In genomic region chr19:7376151-7376852, GRCh38 we compare ENCODE assay signal across 16 cellular contexts. TPM values are rescaled to one million over a fixed set of nuclear protein-coding genes. Genes with fewer than 3 reads are reported as not detected.
DNase-seq lines count a peak whose midpoint lies in the region; ATAC-seq and TF ChIP-seq lines count a peak whose summit lies in the region.
"Had no signal": no experiment of that assay in that cellular context is flagged by ENCODE, and none has a peak within 500 bp of the region (broad histone marks: within the 10 kb centered on the region; RNA-seq: fewer than 3 reads in every experiment).

No MANE protein-coding gene starts in this region.

- H3K18ac ChIP-seq in H9 (ENCODE audit: insufficient read length, low read depth, low read length) = peak overlapping the region; percentile 29

- no peak overlapping the region for H4K91ac ChIP-seq in H9 (ENCODE audit: insufficient read length, low read depth, low read length)

- H4K5ac ChIP-seq in H9 (ENCODE audit: insufficient read length, low read depth, low read length) = no peak overlapping the region

- no peaks in the 10 kb centered on the region for H3K27me3 ChIP-seq in H9 (ENCODE audit: insufficient read depth, low read length)
- H3K27me3 ChIP-seq: sigmoid colon, uterus had no signal

- no peak overlapping the region for H2AK5ac ChIP-seq in H9 (ENCODE audit: insufficient read length, low read length)

- no peaks in the 10 kb centered on the region for H3K9me3 Mint-ChIP-seq in H9
- H3K9me3 Mint-ChIP-seq in WTC11 = no peaks in the 10 kb centered on the region
- no peaks in the 10 kb centered on the region for H3K9me3 Mint-ChIP-seq in stimulated activated effector memory CD8-positive, alpha-beta T cell treated with anti-CD3 and anti-CD28 coated beads, Interleukin-12 subunit alpha, Interleukin-12 subunit beta, amount 100 ng/mL, for 72 hours
- no peaks in the 10 kb centered on the region for H3K9me3 Mint-ChIP-seq in activated naive CD4-positive, alpha-beta T cell treated with anti-CD3 and anti-CD28 coated beads, Interleukin-2, amount 10 ng/mL, durations not matched to agents 7 days and 5 days

- H3K14ac ChIP-seq in H9 (ENCODE audit: insufficient read depth, low read length) = peak overlapping the region; percentile 15; the same call in 1 of the 2 replicates

- H3K27ac Mint-ChIP-seq in H9 (peak overlapping the region in 2 of 3 experiments; percentile 44 to 68; a peak in 3 of 7 replicates), WTC11 (peak overlapping the region; percentile 32; the same call in 1 of the 2 replicates)
- H3K27ac Mint-ChIP-seq in stimulated activated effector memory CD8-positive, alpha-beta T cell treated with anti-CD3 and anti-CD28 coated beads, Interleukin-12 subunit alpha, Interleukin-12 subunit beta, amount 100 ng/mL, for 72 hours = peak overlapping the region; percentile 64
- H3K27ac Mint-ChIP-seq in activated naive CD4-positive, alpha-beta T cell treated with anti-CD3 and anti-CD28 coated beads, Interleukin-2, amount 10 ng/mL, durations not matched to agents 7 days and 5 days = no peak overlapping the region

- no peaks in the 10 kb centered on the region for H3K79me1 ChIP-seq in H9 (ENCODE audit: insufficient read depth, low read depth, low read length, poor library complexity, severe bottlenecking)

- no peaks in the 10 kb centered on the region for H3K4me1 ChIP-seq in H9 (ENCODE audit: insufficient read depth, low read length)
- H3K4me1 ChIP-seq: left ventricle myocardium inferior had no signal

- peaks cover 3% of the 10 kb centered on the region for H3K23me2 ChIP-seq in H9 (ENCODE audit: insufficient read length, low read depth, low read length, poor library complexity, severe bottlenecking)

- H3K23ac ChIP-seq in H9 (ENCODE audit: insufficient read length, low read depth, low read length) = no peak overlapping the region

- H4K20me1 ChIP-seq in H9 (ENCODE audit: control insufficient read depth, insufficient read depth, insufficient read length) = no peaks in the 10 kb centered on the region

- H3K4me1 Mint-ChIP-seq in H9 = peaks cover 16 to 27% of the 10 kb centered on the region in 2 experiments
- H3K4me1 Mint-ChIP-seq in WTC11 = peaks cover 8% of the 10 kb centered on the region
- H3K4me1 Mint-ChIP-seq in stimulated activated effector memory CD8-positive, alpha-beta T cell treated with anti-CD3 and anti-CD28 coated beads, Interleukin-12 subunit alpha, Interleukin-12 subunit beta, amount 100 ng/mL, for 72 hours = peaks cover 23% of the 10 kb centered on the region
- H3K4me1 Mint-ChIP-seq in activated naive CD4-positive, alpha-beta T cell treated with anti-CD3 and anti-CD28 coated beads, Interleukin-2, amount 10 ng/mL, durations not matched to agents 7 days and 5 days = no peaks in the 10 kb centered on the region

- H2BK12ac ChIP-seq in H9 (ENCODE audit: insufficient read length, low read depth, low read length) = no peak overlapping the region

- H4K8ac ChIP-seq in H9 (replicated peaks; ENCODE audit: insufficient read length, low read depth, low read length) = no peak overlapping the region

- WGBS in H9 (ENCODE audit: extremely low coverage, insufficient read length, low lambda C conversion rate) = no CpG with 5 or more reads among the region's 6 CpGs

- no peak overlapping the region for H3K27ac ChIP-seq in H9 (ENCODE audit: insufficient read length, low read depth, low read length)
- H3K27ac ChIP-seq: coronary artery, left ventricle myocardium inferior, uterus had no signal

- H2BK120ac ChIP-seq in H9 (ENCODE audit: low read depth, low read length, poor library complexity, severe bottlenecking) = no peak overlapping the region

- POLR2A ChIA-PET in WTC11 (lab: Charles Lee) = interaction anchor here (0.6 kb wide), 1 partner anchor 559 kb away, joined by 3 read pairs; no protein-coding TSS in a partner anchor

- H2BK15ac ChIP-seq in H9 (ENCODE audit: low read depth, low read length) = no peak overlapping the region

- no peak overlapping the region for H3K9ac ChIP-seq in H9 (ENCODE audit: extremely low read depth, insufficient read length, low read length)

- H3K27me3 Mint-ChIP-seq in H9 (ENCODE audit: low read depth) (peaks cover 6% of the 10 kb centered on the region), WTC11 (ENCODE audit: low read depth) (peaks cover 2% of the 10 kb centered on the region; the same call in 1 of the 2 replicates)
- no peaks in the 10 kb centered on the region for H3K27me3 Mint-ChIP-seq in activated naive CD4-positive, alpha-beta T cell treated with anti-CD3 and anti-CD28 coated beads, Interleukin-2, amount 10 ng/mL, durations not matched to agents 7 days and 5 days

- no peak overlapping the region for H3K4ac ChIP-seq in H9 (ENCODE audit: low read depth, low read length)

- CTCF ChIA-PET in WTC11 (lab: Charles Lee) = interaction anchor here (0.5 to 2.6 kb wide), 8 partner anchors 9 to 915 kb away, joined by 3 to 22 read pairs (median 4); partner anchors contain the start of gene TRAPPC5
- CTCF ChIA-PET in activated naive CD4-positive, alpha-beta T cell treated with anti-CD3 and anti-CD28 coated beads, Interleukin-2, amount 10 ng/mL, durations not matched to agents 7 days and 5 days (lab: Charles Lee) = interaction anchor here (2.3 kb wide), 1 partner anchor 9 kb away, joined by 7 read pairs; no protein-coding TSS in a partner anchor

- no peaks in the 10 kb centered on the region for H3K9me3 ChIP-seq in H9 (ENCODE audit: control insufficient read depth, low read depth, low read length)
- H3K9me3 ChIP-seq: left ventricle myocardium inferior, sigmoid colon, uterus had no signal

- TF ChIP-seq CTCF in H9 (conservative IDR thresholded peaks at IDR 0.05) (no peak), WTC11 (IDR thresholded peaks at IDR 0.05) (no peak)

- peak; percentile 53 for DNase-seq in H9
- no peak for DNase-seq in WTC11 (ENCODE audit: low spot score)
- peak; percentile 98 for DNase-seq in islet precursor cell
- no peak for DNase-seq in stimulated activated effector memory CD8-positive, alpha-beta T cell treated with anti-CD3 and anti-CD28 coated beads, Interleukin-12 subunit alpha, Interleukin-12 subunit beta, amount 100 ng/mL, for 72 hours (ENCODE audit: low spot score in 2 of 2)
- DNase-seq in 8988T = no peak
- DNase-seq in activated naive CD4-positive, alpha-beta T cell treated with anti-CD3 and anti-CD28 coated beads, Interleukin-2, amount 10 ng/mL, durations not matched to agents 7 days and 5 days = no peak
- DNase-seq: activated gamma-delta T cell; anterior cingulate cortex; left ventricle myocardium inferior; NCI-H526 treated with DMSO at 0.1 percent for 48 hours; sigmoid colon; stimulated activated CD4-positive, alpha-beta T cell treated with anti-CD3 and anti-CD28 coated beads, Interleukin-2, amount 100 ng/mL, for 24 hours; uterus had no signal

- H3K36me3 Mint-ChIP-seq in H9 (ENCODE audit: insufficient read depth in 1 of 3, low read depth in 3 of 3) = no peaks in the 10 kb centered on the region
- no peaks in the 10 kb centered on the region for H3K36me3 Mint-ChIP-seq in WTC11
- H3K36me3 Mint-ChIP-seq in stimulated activated effector memory CD8-positive, alpha-beta T cell treated with anti-CD3 and anti-CD28 coated beads, Interleukin-12 subunit alpha, Interleukin-12 subunit beta, amount 100 ng/mL, for 72 hours = peaks cover 56% of the 10 kb centered on the region
- H3K36me3 Mint-ChIP-seq in activated naive CD4-positive, alpha-beta T cell treated with anti-CD3 and anti-CD28 coated beads, Interleukin-2, amount 10 ng/mL, durations not matched to agents 7 days and 5 days = peaks cover 45% of the 10 kb centered on the region

- H2BK20ac ChIP-seq in H9 (ENCODE audit: low read depth, low read length, poor library complexity, severe bottlenecking) = no peak overlapping the region

- H3T11ph ChIP-seq in H9 (ENCODE audit: low read length) = no peak overlapping the region

- peak overlapping the region in 1 of 2 experiments; percentile 9; a peak in 1 of 5 replicates for H3K4me3 Mint-ChIP-seq in H9
- no peak overlapping the region for H3K4me3 Mint-ChIP-seq in WTC11
- no peak overlapping the region for H3K4me3 Mint-ChIP-seq in stimulated activated effector memory CD8-positive, alpha-beta T cell treated with anti-CD3 and anti-CD28 coated beads, Interleukin-12 subunit alpha, Interleukin-12 subunit beta, amount 100 ng/mL, for 72 hours
- H3K4me3 Mint-ChIP-seq in activated naive CD4-positive, alpha-beta T cell treated with anti-CD3 and anti-CD28 coated beads, Interleukin-2, amount 10 ng/mL, durations not matched to agents 7 days and 5 days = no peak overlapping the region

- H3K4me2 ChIP-seq in H9 (ENCODE audit: insufficient read depth, insufficient read length, low read length) = no peak overlapping the region

- ATAC-seq in WTC11 (peak; percentile 27; the same call in 1 of the 2 replicates), GM18907 (IDR thresholded peaks at IDR 0.05; ENCODE audit: unreplicated experiment) (no peak)
- no peak for ATAC-seq in stimulated activated effector memory CD8-positive, alpha-beta T cell treated with anti-CD3 and anti-CD28 coated beads, Interleukin-12 subunit alpha, Interleukin-12 subunit beta, amount 100 ng/mL, for 72 hours
- ATAC-seq: activated CD4-positive, CD25-positive, alpha-beta regulatory T cell treated with anti-CD3 and anti-CD28 coated beads, Interleukin-2, amount 50 U/mL, for 24 hours had no signal

- no peak overlapping the region for H3K56ac ChIP-seq in H9 (ENCODE audit: insufficient read length, low read depth, low read length)

- no peaks in the 10 kb centered on the region for H3K79me2 ChIP-seq in H9 (ENCODE audit: insufficient read depth, low read length)

- H2BK5ac ChIP-seq in H9 (ENCODE audit: insufficient read length, low read length) = no peak overlapping the region

- no peak overlapping the region for H2AFZ ChIP-seq in H9 (ENCODE audit: low read length)

TF ChIP-seq in WTC11, 78 proteins besides CTCF, POLR2A, EP300 and RAD21 (continues in another document):
- no peak for TF ChIP-seq ZMAT4 (CRISPR knock-in tag; IDR thresholded peaks at IDR 0.05)
- TF ChIP-seq JAZF1 (CRISPR knock-in tag; IDR thresholded peaks at IDR 0.05) = no peak
- no peak for TF ChIP-seq ZBTB43 (CRISPR knock-in tag; IDR thresholded peaks at IDR 0.05)

RNA-seq across cellular contexts. Expression of gene ARHGEF18, which starts 27.6 kb away (rescaled TPM):
- total RNA-seq in H9 (2021) = 37.2 and 38.3 TPM in 2 replicates
- 46.1 to 56.1 TPM (median 48.3 TPM) in 3 replicates for total RNA-seq in WTC11 (2021)

Comparison
In these comparisons a context has a peak if more than half of its experiments do, and no peak if none do; other contexts are left out.
1. DNase-seq: peak in H9 (single experiment) and islet precursor cell (single experiment); none in WTC11 (single experiment), stimulated activated effector memory CD8-positive, alpha-beta T cell treated with anti-CD3 and anti-CD28 coated beads, Interleukin-12 subunit alpha, Interleukin-12 subunit beta, amount 100 ng/mL, for 72 hours (0 of 2), 8988T (single experiment) and activated naive CD4-positive, alpha-beta T cell treated with anti-CD3 and anti-CD28 coated beads, Interleukin-2, amount 10 ng/mL, durations not matched to agents 7 days and 5 days (single experiment).